24 cellular contexts compared by ENCODE assay signal in genomic region chr7:158406364-158406763, GRCh38.
"Had no signal": no experiment of that assay in that cellular context is flagged by ENCODE, and none has a peak within 500 bp of the region (broad histone marks: within the 10 kb centered on the region; RNA-seq: fewer than 3 reads in every experiment).

No MANE protein-coding gene starts in this region.

- H3K4me1 Mint-ChIP-seq: activated CD4-positive, alpha-beta T cell treated with anti-CD3 and anti-CD28 coated beads for 36 hours; activated naive CD4-positive, alpha-beta T cell treated with anti-CD3 and anti-CD28 coated beads, Interleukin-2, amount 10 ng/mL, durations not matched to agents 7 days and 5 days; activated naive CD8-positive, alpha-beta T cell treated with anti-CD3 and anti-CD28 coated beads, Interleukin-2, amount 10 ng/mL, durations not matched to agents 7 days and 5 days; mesothelial cell of epicardium; naive thymus-derived CD8-positive, alpha-beta T cell had no signal

- H3K36me3 Mint-ChIP-seq: activated naive CD4-positive, alpha-beta T cell treated with anti-CD3 and anti-CD28 coated beads, Interleukin-2, amount 10 ng/mL, durations not matched to agents 7 days and 5 days; activated naive CD8-positive, alpha-beta T cell treated with anti-CD3 and anti-CD28 coated beads, Interleukin-2, amount 10 ng/mL, durations not matched to agents 7 days and 5 days; mesothelial cell of epicardium; naive thymus-derived CD8-positive, alpha-beta T cell had no signal

- H3K27ac Mint-ChIP-seq: activated CD4-positive, alpha-beta T cell treated with anti-CD3 and anti-CD28 coated beads for 36 hours; activated naive CD4-positive, alpha-beta T cell treated with anti-CD3 and anti-CD28 coated beads, Interleukin-2, amount 10 ng/mL, durations not matched to agents 7 days and 5 days; activated naive CD8-positive, alpha-beta T cell treated with anti-CD3 and anti-CD28 coated beads, Interleukin-2, amount 10 ng/mL, durations not matched to agents 7 days and 5 days; dendritic cell treated with granulocyte-macrophage colony-stimulating factor and Interleukin-4, amounts not matched to agents 40 ng/mL and 50 ng/mL, for 4 days; mesothelial cell of epicardium; naive thymus-derived CD8-positive, alpha-beta T cell had no signal

- H3K9me3 Mint-ChIP-seq: activated naive CD8-positive, alpha-beta T cell treated with anti-CD3 and anti-CD28 coated beads, Interleukin-2, amount 10 ng/mL, durations not matched to agents 7 days and 5 days; dendritic cell treated with granulocyte-macrophage colony-stimulating factor and Interleukin-4, amounts not matched to agents 40 ng/mL and 50 ng/mL, for 4 days; mesothelial cell of epicardium; naive thymus-derived CD8-positive, alpha-beta T cell; neural crest cell had no signal

- H3K4me3 Mint-ChIP-seq: activated CD4-positive, alpha-beta T cell treated with anti-CD3 and anti-CD28 coated beads for 36 hours; activated naive CD4-positive, alpha-beta T cell treated with anti-CD3 and anti-CD28 coated beads, Interleukin-2, amount 10 ng/mL, durations not matched to agents 7 days and 5 days; activated naive CD8-positive, alpha-beta T cell treated with anti-CD3 and anti-CD28 coated beads, Interleukin-2, amount 10 ng/mL, durations not matched to agents 7 days and 5 days; dendritic cell treated with granulocyte-macrophage colony-stimulating factor and Interleukin-4, amounts not matched to agents 40 ng/mL and 50 ng/mL, for 4 days; mesothelial cell of epicardium; naive thymus-derived CD8-positive, alpha-beta T cell; neural crest cell had no signal

- ATAC-seq: activated CD4-positive, alpha-beta T cell treated with anti-CD3 and anti-CD28 coated beads for 36 hours; gastrocnemius medialis; left cardiac atrium; naive thymus-derived CD8-positive, alpha-beta T cell had no signal

- H3K4me3 ChIP-seq: gastrocnemius medialis, right atrium auricular region, smooth muscle cell, tibial nerve, uterus had no signal

- H3K4me1 ChIP-seq: gastrocnemius medialis, parathyroid adenoma, right atrium auricular region, tibial nerve, uterus had no signal

- H3K27ac ChIP-seq: gastrocnemius medialis, parathyroid adenoma, right atrium auricular region, tibial nerve, uterus had no signal

- H3K27me3 ChIP-seq: gastrocnemius medialis, right atrium auricular region, tibial nerve, uterus had no signal

- H3K9me3 ChIP-seq: gastrocnemius medialis, right atrium auricular region, tibial nerve, uterus had no signal

- H3K27me3 Mint-ChIP-seq: activated naive CD4-positive, alpha-beta T cell treated with anti-CD3 and anti-CD28 coated beads, Interleukin-2, amount 10 ng/mL, durations not matched to agents 7 days and 5 days; activated naive CD8-positive, alpha-beta T cell treated with anti-CD3 and anti-CD28 coated beads, Interleukin-2, amount 10 ng/mL, durations not matched to agents 7 days and 5 days; dendritic cell treated with granulocyte-macrophage colony-stimulating factor and Interleukin-4, amounts not matched to agents 40 ng/mL and 50 ng/mL, for 4 days had no signal

- DNase-seq: activated CD4-positive, alpha-beta T cell treated with anti-CD3 and anti-CD28 coated beads for 36 hours; activated CD4-positive, CD25-positive, alpha-beta regulatory T cell; activated gamma-delta T cell; activated naive CD4-positive, alpha-beta T cell treated with anti-CD3 and anti-CD28 coated beads, Interleukin-2, amount 10 ng/mL, durations not matched to agents 7 days and 5 days; activated naive CD8-positive, alpha-beta T cell treated with anti-CD3 and anti-CD28 coated beads, Interleukin-2, amount 10 ng/mL, durations not matched to agents 7 days and 5 days; activated T-cell treated with anti-CD3 and anti-CD28 coated beads for 4 hours; central memory CD4-positive, alpha-beta T cell; effector CD4-positive, alpha-beta T cell; erythroblast; gastrocnemius medialis; hippocampal formation; left cardiac atrium; occipital lobe; stimulated activated naive CD4-positive, alpha-beta T cell treated with Interleukin-2 at 50 U/mL for 16 hours; T-helper 2 cell; uterus had no signal

- H3K36me3 ChIP-seq: gastrocnemius medialis, right atrium auricular region, tibial nerve, uterus had no signal
